1 cellular context compared by ENCODE assay signal in genomic region chr5:160399402-160400353, GRCh38.
TF ChIP-seq lines count a peak whose summit lies in the region.

FAM200C (minus strand) TSS chr5:160400054; CDS start chr5:160395490, 4,564 bp downstream.

TF ChIP-seq in HepG2, 621 proteins besides CTCF, POLR2A, EP300 and RAD21 (continues in another document):
- TF ChIP-seq HMGXB4 (CRISPR knock-in tag; IDR thresholded peaks at IDR 0.05; ENCODE audit: borderline replicate concordance in 1 of 2, low read depth in 1 of 2): peak in 1 of 2 experiments; percentile 81; a peak in 3 of 4 replicates
- TF ChIP-seq ZZZ3 (CRISPR knock-in tag; IDR thresholded peaks at IDR 0.05; ENCODE audit: borderline replicate concordance): peak; percentile 56; the same call in 1 of the 2 replicates
- TF ChIP-seq, protein P1, sequence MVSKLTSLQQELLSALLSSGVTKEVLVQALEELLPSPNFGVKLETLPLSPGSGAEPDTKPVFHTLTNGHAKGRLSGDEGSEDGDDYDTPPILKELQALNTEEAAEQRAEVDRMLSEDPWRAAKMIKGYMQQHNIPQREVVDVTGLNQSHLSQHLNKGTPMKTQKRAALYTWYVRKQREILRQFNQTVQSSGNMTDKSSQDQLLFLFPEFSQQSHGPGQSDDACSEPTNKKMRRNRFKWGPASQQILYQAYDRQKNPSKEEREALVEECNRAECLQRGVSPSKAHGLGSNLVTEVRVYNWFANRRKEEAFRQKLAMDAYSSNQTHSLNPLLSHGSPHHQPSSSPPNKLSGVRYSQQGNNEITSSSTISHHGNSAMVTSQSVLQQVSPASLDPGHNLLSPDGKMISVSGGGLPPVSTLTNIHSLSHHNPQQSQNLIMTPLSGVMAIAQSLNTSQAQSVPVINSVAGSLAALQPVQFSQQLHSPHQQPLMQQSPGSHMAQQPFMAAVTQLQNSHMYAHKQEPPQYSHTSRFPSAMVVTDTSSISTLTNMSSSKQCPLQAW (CRISPR knock-in tag; IDR thresholded peaks at IDR 0.05): no peak
- TF ChIP-seq ZNF776 (CRISPR knock-in tag; IDR thresholded peaks at IDR 0.05): peak; percentile 60; the same call in 1 of the 2 replicates
- no peak for TF ChIP-seq ZNF577 (CRISPR knock-in tag; IDR thresholded peaks at IDR 0.05; ENCODE audit: borderline replicate concordance, low read depth)
- no peak for TF ChIP-seq JUND (CRISPR knock-in tag; IDR thresholded peaks at IDR 0.05)
- peak; percentile 66 for TF ChIP-seq AGO2 (optimal IDR thresholded peaks at IDR 0.05; ENCODE audit: low read depth, low read length)
- peak; percentile 52; the same call in 1 of the 2 replicates for TF ChIP-seq MYC (CRISPR knock-in tag; IDR thresholded peaks at IDR 0.05; ENCODE audit: borderline replicate concordance)
- TF ChIP-seq ZNF670 (CRISPR knock-in tag; IDR thresholded peaks at IDR 0.05; ENCODE audit: borderline replicate concordance): peak; percentile 31; the same call in 1 of the 2 replicates
- peak; percentile 67; the same call in 1 of the 2 replicates for TF ChIP-seq ZNF891 (CRISPR knock-in tag; IDR thresholded peaks at IDR 0.05)
- peak; percentile 34; the same call in 1 of the 2 replicates for TF ChIP-seq FOXK1 (CRISPR knock-in tag; IDR thresholded peaks at IDR 0.05; ENCODE audit: borderline replicate concordance, low read depth)
- TF ChIP-seq, protein P2, sequence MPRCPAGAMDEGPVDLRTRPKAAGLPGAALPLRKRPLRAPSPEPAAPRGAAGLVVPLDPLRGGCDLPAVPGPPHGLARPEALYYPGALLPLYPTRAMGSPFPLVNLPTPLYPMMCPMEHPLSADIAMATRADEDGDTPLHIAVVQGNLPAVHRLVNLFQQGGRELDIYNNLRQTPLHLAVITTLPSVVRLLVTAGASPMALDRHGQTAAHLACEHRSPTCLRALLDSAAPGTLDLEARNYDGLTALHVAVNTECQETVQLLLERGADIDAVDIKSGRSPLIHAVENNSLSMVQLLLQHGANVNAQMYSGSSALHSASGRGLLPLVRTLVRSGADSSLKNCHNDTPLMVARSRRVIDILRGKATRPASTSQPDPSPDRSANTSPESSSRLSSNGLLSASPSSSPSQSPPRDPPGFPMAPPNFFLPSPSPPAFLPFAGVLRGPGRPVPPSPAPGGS (CRISPR knock-in tag; IDR thresholded peaks at IDR 0.05): peak; percentile 78; the same call in 1 of the 2 replicates
- no peak for TF ChIP-seq CBX2 (IDR thresholded peaks at IDR 0.05; ENCODE audit: low read depth, low read length)
- no peak for TF ChIP-seq CBX2 (CRISPR knock-in tag; IDR thresholded peaks at IDR 0.05; ENCODE audit: low read depth)
- peak; percentile 20; the same call in 1 of the 2 replicates for TF ChIP-seq RARA (CRISPR knock-in tag; IDR thresholded peaks at IDR 0.05)
- TF ChIP-seq, protein P3, sequence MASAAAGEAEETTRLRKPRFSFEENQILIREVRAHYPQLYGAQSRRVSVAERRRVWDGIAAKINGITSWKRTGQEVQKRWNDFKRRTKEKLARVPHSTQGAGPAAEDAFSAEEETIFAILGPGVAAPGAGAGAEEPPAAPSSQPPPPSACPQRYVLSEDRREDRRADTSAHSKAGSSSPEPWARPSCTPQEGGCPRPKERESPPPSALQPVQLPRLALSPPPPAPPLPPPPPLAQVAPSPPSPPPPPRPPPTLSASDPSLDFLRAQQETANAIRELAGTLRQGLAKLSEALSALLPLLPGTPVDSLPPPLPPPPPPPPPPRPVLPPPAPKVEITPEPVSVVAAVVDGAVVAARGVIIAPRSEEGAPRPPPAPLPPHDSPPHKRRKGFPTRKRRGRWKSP (CRISPR knock-in tag; IDR thresholded peaks at IDR 0.05): peak; percentile 46; the same call in 1 of the 2 replicates
- TF ChIP-seq ZNF138 (CRISPR knock-in tag; IDR thresholded peaks at IDR 0.05; ENCODE audit: low read depth): no peak; the same call in 1 of the 2 replicates
- TF ChIP-seq, protein P4, sequence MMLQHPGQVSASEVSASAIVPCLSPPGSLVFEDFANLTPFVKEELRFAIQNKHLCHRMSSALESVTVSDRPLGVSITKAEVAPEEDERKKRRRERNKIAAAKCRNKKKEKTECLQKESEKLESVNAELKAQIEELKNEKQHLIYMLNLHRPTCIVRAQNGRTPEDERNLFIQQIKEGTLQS (CRISPR knock-in tag; IDR thresholded peaks at IDR 0.05): no peak
- TF ChIP-seq SCMH1 (CRISPR knock-in tag; IDR thresholded peaks at IDR 0.05; ENCODE audit: borderline replicate concordance): no peak
- TF ChIP-seq ERF (CRISPR knock-in tag; IDR thresholded peaks at IDR 0.05): peak; percentile 72
- 0 out of 2 replicates have a peak, but pooled peaks have one; percentile 12 for TF ChIP-seq HOXA5 (CRISPR knock-in tag; IDR thresholded peaks at IDR 0.05)
- TF ChIP-seq NR2F2 (IDR thresholded peaks at IDR 0.05; ENCODE audit: borderline replicate concordance, low read depth): no peak
- no peak for TF ChIP-seq PAWR (CRISPR knock-in tag; IDR thresholded peaks at IDR 0.05; ENCODE audit: borderline replicate concordance)
- no peak for TF ChIP-seq SRF (IDR thresholded peaks at IDR 0.05; ENCODE audit: low read depth, low read length)
- TF ChIP-seq GMEB1 (CRISPR knock-in tag; IDR thresholded peaks at IDR 0.05; ENCODE audit: borderline replicate concordance): peak; percentile 60; the same call in 1 of the 2 replicates
- peak; percentile 47; the same call in 1 of the 2 replicates for TF ChIP-seq RNF2 (conservative IDR thresholded peaks at IDR 0.05; ENCODE audit: low read depth)
- TF ChIP-seq ATRX (CRISPR knock-in tag; IDR thresholded peaks at IDR 0.05; ENCODE audit: borderline replicate concordance): no peak
- TF ChIP-seq ZNF839 (CRISPR knock-in tag; IDR thresholded peaks at IDR 0.05; ENCODE audit: borderline replicate concordance): no peak
- no peak; the same call in 1 of the 2 replicates for TF ChIP-seq KLF9 (CRISPR knock-in tag; IDR thresholded peaks at IDR 0.05; ENCODE audit: low read depth)
- 0 out of 2 replicates have a peak, but pooled peaks have one; percentile 50 for TF ChIP-seq NRL (CRISPR knock-in tag; IDR thresholded peaks at IDR 0.05; ENCODE audit: borderline replicate concordance)
- peak; percentile 62; the same call in 1 of the 2 replicates for TF ChIP-seq KAT7 (CRISPR knock-in tag; IDR thresholded peaks at IDR 0.05; ENCODE audit: borderline replicate concordance)
- TF ChIP-seq, protein P5, sequence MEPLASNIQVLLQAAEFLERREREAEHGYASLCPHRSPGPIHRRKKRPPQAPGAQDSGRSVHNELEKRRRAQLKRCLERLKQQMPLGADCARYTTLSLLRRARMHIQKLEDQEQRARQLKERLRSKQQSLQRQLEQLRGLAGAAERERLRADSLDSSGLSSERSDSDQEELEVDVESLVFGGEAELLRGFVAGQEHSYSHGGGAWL (CRISPR knock-in tag; IDR thresholded peaks at IDR 0.05): peak; percentile 61
- TF ChIP-seq ZNF749 (CRISPR knock-in tag; IDR thresholded peaks at IDR 0.05; ENCODE audit: borderline replicate concordance): peak; percentile 65; the same call in 1 of the 2 replicates
- TF ChIP-seq, protein P6, sequence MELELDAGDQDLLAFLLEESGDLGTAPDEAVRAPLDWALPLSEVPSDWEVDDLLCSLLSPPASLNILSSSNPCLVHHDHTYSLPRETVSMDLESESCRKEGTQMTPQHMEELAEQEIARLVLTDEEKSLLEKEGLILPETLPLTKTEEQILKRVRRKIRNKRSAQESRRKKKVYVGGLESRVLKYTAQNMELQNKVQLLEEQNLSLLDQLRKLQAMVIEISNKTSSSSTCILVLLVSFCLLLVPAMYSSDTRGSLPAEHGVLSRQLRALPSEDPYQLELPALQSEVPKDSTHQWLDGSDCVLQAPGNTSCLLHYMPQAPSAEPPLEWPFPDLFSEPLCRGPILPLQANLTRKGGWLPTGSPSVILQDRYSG (CRISPR knock-in tag; IDR thresholded peaks at IDR 0.05): no peak
- TF ChIP-seq THAP7 (CRISPR knock-in tag; IDR thresholded peaks at IDR 0.05): peak; percentile 75; the same call in 1 of the 2 replicates
- no peak for TF ChIP-seq ZNF296 (CRISPR knock-in tag; conservative IDR thresholded peaks at IDR 0.05)
- no peak for TF ChIP-seq RFX3 (CRISPR knock-in tag; IDR thresholded peaks at IDR 0.05)
- peak; percentile 65; the same call in 1 of the 2 replicates for TF ChIP-seq CAMTA2 (CRISPR knock-in tag; IDR thresholded peaks at IDR 0.05; ENCODE audit: borderline replicate concordance)
- no peak for TF ChIP-seq ZBTB40 (IDR thresholded peaks at IDR 0.05)
- TF ChIP-seq ZBTB40 (CRISPR knock-in tag; IDR thresholded peaks at IDR 0.05): peak; percentile 79; the same call in 1 of the 2 replicates
- TF ChIP-seq HES4 (CRISPR knock-in tag; IDR thresholded peaks at IDR 0.05; ENCODE audit: borderline replicate concordance): peak; percentile 63; the same call in 1 of the 2 replicates
- no peak for TF ChIP-seq SMYD3 (CRISPR knock-in tag; IDR thresholded peaks at IDR 0.05)
- TF ChIP-seq MATR3 (CRISPR knock-in tag; IDR thresholded peaks at IDR 0.05): no peak
- no peak for TF ChIP-seq MIER2 (CRISPR knock-in tag; IDR thresholded peaks at IDR 0.05)
